6 cellular contexts compared by ENCODE assay signal in genomic region chr6:168356872-168357271, GRCh38. TPM values are rescaled to one million over a fixed set of nuclear protein-coding genes. Genes with fewer than 3 reads are reported as not detected.
"Had no signal": no experiment of that assay in that cellular context is flagged by ENCODE, and none has a peak within 500 bp of the region (broad histone marks: within the 10 kb centered on the region; RNA-seq: fewer than 3 reads in every experiment).

No MANE protein-coding gene starts in this region.

RNA-seq across cellular contexts. Expression of gene DACT2, which starts 37.3 kb away (rescaled TPM):
- total RNA-seq: activated naive CD4-positive, alpha-beta T cell treated with anti-CD3 and anti-CD28 coated beads for 36 hours; activated naive CD4-positive, alpha-beta T cell treated with anti-CD3 and anti-CD28 coated beads, Interleukin-2, amount 50 U/mL, for 72 hours; activated naive CD8-positive, alpha-beta T cell treated with anti-CD3 and anti-CD28 coated beads for 36 hours; activated naive CD8-positive, alpha-beta T cell treated with anti-CD3 and anti-CD28 coated beads, Interleukin-2, amount 10 ng/mL, durations not matched to agents 7 days and 5 days; activated T-cell treated with anti-CD3 and anti-CD28 coated beads, Interleukin-2, amount 50 U/mL, for 4 hours; ascending aorta had no signal
